Comparison of ENCODE assay signal across 24 cellular contexts in genomic region chr7:158832994-158833393, GRCh38.
"Had no signal": no experiment of that assay in that cellular context is flagged by ENCODE, and none has a peak within 500 bp of the region (broad histone marks: within the 10 kb centered on the region; RNA-seq: fewer than 3 reads in every experiment).

No MANE protein-coding gene starts in this region.

- H3K27me3 ChIP-seq: colonic mucosa, esophagus squamous epithelium, gastrocnemius medialis, heart right ventricle, left lung had no signal

- H3K27ac Mint-ChIP-seq: dendritic cell treated with granulocyte-macrophage colony-stimulating factor and Interleukin-4, amounts not matched to agents 40 ng/mL and 50 ng/mL, for 4 days; effector memory CD8-positive, alpha-beta T cell; endodermal cell; mesothelial cell of epicardium had no signal

- H3K4me1 ChIP-seq: colonic mucosa had no signal

- ATAC-seq: effector memory CD8-positive, alpha-beta T cell; esophagus mucosa; gastrocnemius medialis; heart right ventricle; left cardiac atrium; left lung; left ventricle myocardium superior; lower lobe of right lung; mucosa of descending colon had no signal

- H3K27me3 Mint-ChIP-seq: dendritic cell treated with granulocyte-macrophage colony-stimulating factor and Interleukin-4, amounts not matched to agents 40 ng/mL and 50 ng/mL, for 4 days; effector memory CD8-positive, alpha-beta T cell had no signal

- H3K9me3 Mint-ChIP-seq: dendritic cell treated with granulocyte-macrophage colony-stimulating factor and Interleukin-4, amounts not matched to agents 40 ng/mL and 50 ng/mL, for 4 days; effector memory CD8-positive, alpha-beta T cell; endodermal cell; naive B cell had no signal

- H3K27ac ChIP-seq: colonic mucosa, epithelial cell of prostate, esophagus squamous epithelium, gastrocnemius medialis, heart right ventricle, left lung, lower lobe of right lung had no signal

- DNase-seq: colonic mucosa; cortex of kidney; effector CD8-positive, alpha-beta T cell; effector memory CD8-positive, alpha-beta T cell; erythroblast; esophagus squamous epithelium; foreskin fibroblast; foreskin melanocyte; gastrocnemius medialis; glutamatergic neuron; heart right ventricle; hippocampal formation; left cardiac atrium; left lung; left ventricle myocardium superior; lower lobe of right lung; mesenchymal stem cell; mucosa of descending colon; naive B cell had no signal

- H3K9me3 ChIP-seq: colonic mucosa, esophagus squamous epithelium, gastrocnemius medialis, heart right ventricle, left lung, lower lobe of right lung, mucosa of descending colon had no signal

- H3K36me3 ChIP-seq: colonic mucosa, esophagus squamous epithelium, gastrocnemius medialis, heart right ventricle, left lung, lower lobe of right lung had no signal

- H3K4me3 ChIP-seq: colonic mucosa, esophagus squamous epithelium, gastrocnemius medialis, heart right ventricle, left lung, lower lobe of right lung, mucosa of descending colon had no signal

- H3K36me3 Mint-ChIP-seq: mesothelial cell of epicardium, naive B cell had no signal

- H3K4me3 Mint-ChIP-seq: dendritic cell treated with granulocyte-macrophage colony-stimulating factor and Interleukin-4, amounts not matched to agents 40 ng/mL and 50 ng/mL, for 4 days; effector memory CD8-positive, alpha-beta T cell; endodermal cell; mesothelial cell of epicardium had no signal
